8 cellular contexts compared by ENCODE assay signal in the genomic region with DNA sequence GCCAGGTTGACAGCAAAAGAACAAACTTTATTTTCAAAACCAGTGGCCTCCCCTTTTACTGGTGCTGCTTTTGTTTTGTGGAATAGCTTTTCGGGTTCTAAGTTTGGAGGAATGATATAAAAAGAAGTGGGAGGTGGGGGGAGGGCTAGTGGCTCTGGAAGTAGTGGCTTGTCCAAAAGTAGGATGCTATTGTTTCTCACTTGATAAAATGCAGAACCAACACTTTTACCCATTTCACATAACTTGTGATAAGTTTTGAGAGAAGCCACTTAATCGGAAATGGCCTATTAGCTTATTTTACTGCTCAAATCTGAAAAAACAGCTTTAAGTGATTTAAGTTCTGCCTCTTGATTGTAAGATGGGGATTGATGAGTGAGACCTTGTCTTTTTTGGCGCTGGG. TPM values are rescaled to one million over a fixed set of nuclear protein-coding genes. Genes with fewer than 3 reads are reported as not detected.
DNase-seq lines count a peak whose midpoint lies in the region; ATAC-seq and TF ChIP-seq lines count a peak whose summit lies in the region.

No MANE protein-coding gene starts in this region.

- peak overlapping the region; percentile 92 to 94 for H3K27ac Mint-ChIP-seq in T-cell

- no peaks in the 10 kb centered on the region for H3K36me3 ChIP-seq in H7 (replicated peaks; ENCODE audit: control insufficient read depth, insufficient read depth, low read length)
- H3K36me3 ChIP-seq in gastroesophageal sphincter: no peaks in the 10 kb centered on the region
- H3K36me3 ChIP-seq in skeletal muscle tissue (ENCODE audit: control insufficient read depth in 3 of 3, insufficient read depth in 3 of 3, low read length in 3 of 3): no peaks in the 10 kb centered on the region

- H3K27ac ChIP-seq in gastroesophageal sphincter (peak overlapping the region; percentile 76 to 93 (median 92)), skeletal muscle tissue (ENCODE audit: low read depth, low read length) (peak overlapping the region; percentile 78)

- H3K9me3 Mint-ChIP-seq in T-cell: no peaks in the 10 kb centered on the region

- no peaks in the 10 kb centered on the region for H3K9me3 ChIP-seq in gastroesophageal sphincter
- H3K9me3 ChIP-seq in skeletal muscle tissue (ENCODE audit: control insufficient read depth in 3 of 3, low read length in 3 of 3): no peaks in the 10 kb centered on the region

- peak overlapping the region; percentile 85 to 87 (median 86) for H3K9ac ChIP-seq in skeletal muscle tissue (ENCODE audit: low read depth in 1 of 3, low read length in 3 of 3)

- H3K4me1 ChIP-seq in gastroesophageal sphincter: peaks cover 0 to 51% (median 7%) of the 10 kb centered on the region in 3 donors
- peaks cover 0 to 12% (median 5%) of the 10 kb centered on the region in 3 donors for H3K4me1 ChIP-seq in skeletal muscle tissue (ENCODE audit: control insufficient read depth in 3 of 3, insufficient read depth in 3 of 3, low read length in 3 of 3)

- H3K36me3 Mint-ChIP-seq in T-cell: peaks cover 8% of the 10 kb centered on the region

- ATAC-seq in T-cell (replicated peaks in 1 of 4) (no peak), gastroesophageal sphincter (no peak), HG03135 (IDR thresholded peaks at IDR 0.05; ENCODE audit: unreplicated experiment) (no peak), HG02973 (IDR thresholded peaks at IDR 0.05; ENCODE audit: unreplicated experiment) (no peak)

- CTCF ChIA-PET in T-cell (lab: Charles Lee): interaction anchor here in 1 of 2 donors (0.6 to 0.8 kb wide), 2 partner anchors 232 to 273 kb away, joined by 3 to 5 read pairs; no protein-coding TSS in a partner anchor

- WGBS in gastroesophageal sphincter (ENCODE audit: low coverage in 1 of 2), 2 donors: 0 to 6% methylated on average over 1 to 3 of the region's 3 CpGs

- no peak for TF ChIP-seq POLR2A in gastroesophageal sphincter (IDR thresholded peaks at IDR 0.05)

- no peak for TF ChIP-seq CTCF in gastroesophageal sphincter (IDR thresholded peaks at IDR 0.05)

- H3K4me3 ChIP-seq in H7 (ENCODE audit: insufficient read depth, low read depth, low read length): peak overlapping the region; percentile 90
- peak overlapping the region; percentile 65 to 74 for H3K4me3 ChIP-seq in gastroesophageal sphincter
- peak overlapping the region; percentile 78 to 89 (median 87) for H3K4me3 ChIP-seq in skeletal muscle tissue (ENCODE audit: low read length in 3 of 3)

- H3K4me1 Mint-ChIP-seq in T-cell: peaks cover 41 to 52% (median 43%) of the 10 kb centered on the region in 3 donors

- TF ChIP-seq EP300 in gastroesophageal sphincter (IDR thresholded peaks at IDR 0.05): no peak

- H3K27me3 Mint-ChIP-seq in T-cell: no peaks in the 10 kb centered on the region

- no peaks in the 10 kb centered on the region for H3K27me3 ChIP-seq in H7 (ENCODE audit: control insufficient read depth, insufficient read depth, low read length)
- H3K27me3 ChIP-seq in gastroesophageal sphincter: no peaks in the 10 kb centered on the region
- no peaks in the 10 kb centered on the region for H3K27me3 ChIP-seq in skeletal muscle tissue (ENCODE audit: control insufficient read depth in 3 of 3, insufficient read depth in 3 of 3, low read length in 3 of 3)

- H3K4me3 Mint-ChIP-seq in T-cell: peak overlapping the region; percentile 96 to 99 (median 98)

- POLR2A ChIA-PET in T-cell (lab: Charles Lee): interaction anchor here in 1 of 2 donors (0.6 to 0.9 kb wide), 4 partner anchors 34 to 581 kb away, joined by 3 to 4 read pairs (median 3); no protein-coding TSS in a partner anchor

- DNase-seq in H7 (no peak), T-cell (no peak), NCI-H82 (lab: John Stamatoyannopoulos, UW) (no peak), cortex of kidney (lab: John Stamatoyannopoulos, UW) (no peak)

RNA-seq across cellular contexts. Expression of a gene that starts 1.0 kb away (rescaled TPM):
- 18.0 and 20.5 TPM in 2 replicates for total RNA-seq in H7 (2014; rRNA removed; shearing (Covaris generic))
- total RNA-seq in T-cell: 10 to 100 TPM; 13.5 to 19.6 (median 18.3) TPM
- total RNA-seq in gastroesophageal sphincter: 100 to 1,000 TPM in 1 of 4 donors, 10 to 100 TPM in 3; 70.0 to 111 (median 79.2) TPM
- total RNA-seq in skeletal muscle tissue: 17.2 TPM
